Comparison of ENCODE assay signal across 23 cellular contexts in the genomic region with DNA sequence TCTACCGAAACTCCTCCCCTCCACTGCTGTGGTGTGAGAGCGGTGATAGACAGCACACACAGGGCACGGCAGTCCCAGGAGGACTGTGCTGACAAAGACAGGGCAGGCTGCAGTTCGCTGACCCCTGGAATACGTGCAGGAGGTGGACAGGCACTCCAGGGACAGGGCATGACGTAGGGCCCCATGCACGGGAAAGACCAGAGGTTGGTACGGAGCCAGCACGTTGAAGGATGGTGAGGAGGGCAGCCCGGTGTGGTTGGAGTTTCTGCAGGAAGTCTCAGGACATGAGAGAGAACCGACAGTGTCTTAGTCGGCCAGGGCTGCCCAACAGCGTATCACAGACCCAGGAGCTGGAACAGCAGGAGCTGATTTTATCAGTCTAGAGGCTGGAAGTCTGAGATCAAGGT.
DNase-seq lines count a peak whose midpoint lies in the region; ATAC-seq, FAIRE-seq and TF ChIP-seq lines count a peak whose summit lies in the region.
"Had no signal": no experiment of that assay in that cellular context is flagged by ENCODE, and none has a peak within 500 bp of the region (broad histone marks: within the 10 kb centered on the region; RNA-seq: fewer than 3 reads in every experiment).

No MANE protein-coding gene starts in this region.

- no peak overlapping the region for H3K14ac ChIP-seq in H1 (ENCODE audit: insufficient read length)

- no peaks in the 10 kb centered on the region for H3K27me3 ChIP-seq in H1 (replicated peaks in 1 of 4; ENCODE audit: control insufficient read depth in 3 of 4, extremely low read depth in 1 of 4, insufficient read depth in 3 of 4, low read length in 3 of 4)
- H3K27me3 ChIP-seq in naive thymus-derived CD4-positive, alpha-beta T cell (ENCODE audit: control insufficient read depth in 2 of 2, insufficient read depth in 2 of 2, low read length in 2 of 2): no peaks in the 10 kb centered on the region
- H3K27me3 ChIP-seq: brain microvascular endothelial cell, pancreas had no signal

- H3K4me3 ChIP-seq in H1 (ENCODE audit: extremely low read depth in 1 of 4, insufficient read depth in 2 of 4, low read depth in 3 of 4, low read length in 4 of 4): no peak overlapping the region
- H3K4me3 ChIP-seq in naive thymus-derived CD4-positive, alpha-beta T cell (ENCODE audit: low read length): no peak overlapping the region
- H3K4me3 ChIP-seq: pancreas had no signal

- no peak overlapping the region for H4K8ac ChIP-seq in H1 (ENCODE audit: extremely low read depth, insufficient read depth, low read length)

- no peak overlapping the region for H2BK20ac ChIP-seq in H1 (ENCODE audit: low read length)

- no peaks in the 10 kb centered on the region for H3K27me3 Mint-ChIP-seq in neural crest cell (ENCODE audit: low read depth)
- H3K27me3 Mint-ChIP-seq in naive thymus-derived CD4-positive, alpha-beta T cell: peaks cover 0 to 28% (median 5%) of the 10 kb centered on the region in 5 donors

- H3K56ac ChIP-seq in H1 (replicated peaks; ENCODE audit: insufficient read length, low read depth, low read length): no peak overlapping the region

- POLR2A ChIA-PET in H1 (lab: Charles Lee; ENCODE audit: partially characterized antibody): no interaction called here
- POLR2A ChIA-PET in naive thymus-derived CD4-positive, alpha-beta T cell (lab: Charles Lee): no interaction called here

- H4K91ac ChIP-seq in H1 (replicated peaks; ENCODE audit: insufficient read length, low read length): no peak overlapping the region

- TF ChIP-seq CTCF in H1 (IDR thresholded peaks at IDR 0.05; ENCODE audit: control extremely low read depth in 1 of 3, insufficient read depth in 1 of 3, low read depth in 1 of 3, low read length in 3 of 3): no peak
- no peak for TF ChIP-seq CTCF in neural crest cell (conservative IDR thresholded peaks at IDR 0.05)

- WGBS in H1 (ENCODE audit: extremely low coverage in 1 of 2, insufficient coverage in 1 of 2, insufficient read length in 1 of 2, insufficient replicate concordance in 2 of 2, low coverage in 1 of 2, low lambda C conversion rate in 2 of 2, missing lambda C conversion rate in 1 of 2), 2 experiments: 88% methylated on average over 13 of the region's 13 CpGs; no CpG with 5 or more reads in 1 of the 2 experiments

- H3K27ac ChIP-seq in H1 (ENCODE audit: low read depth, low read length): no peak overlapping the region
- no peak overlapping the region for H3K27ac ChIP-seq in naive thymus-derived CD4-positive, alpha-beta T cell (ENCODE audit: low read depth, low read length)
- H3K27ac ChIP-seq: brain microvascular endothelial cell, C4-2B, pancreas had no signal

- H2AFZ ChIP-seq in H1 (ENCODE audit: low read length): no peak overlapping the region

- no peaks in the 10 kb centered on the region for H3K9me3 Mint-ChIP-seq in neural crest cell
- no peaks in the 10 kb centered on the region for H3K9me3 Mint-ChIP-seq in naive thymus-derived CD4-positive, alpha-beta T cell

- TF ChIP-seq EP300 in H1 (IDR thresholded peaks at IDR 0.05; ENCODE audit: borderline replicate concordance in 1 of 2, low read depth in 2 of 2, low read length in 2 of 2): no peak

- no peak overlapping the region for H3K4ac ChIP-seq in H1 (replicated peaks; ENCODE audit: insufficient read length, low read depth, low read length)

- no peak for ATAC-seq in left ventricle myocardium superior
- no peak for ATAC-seq in naive thymus-derived CD4-positive, alpha-beta T cell
- ATAC-seq: Panc1, pancreas, sciatic nerve had no signal

- H3K36me3 ChIP-seq in H1 (ENCODE audit: control insufficient read depth in 2 of 4, insufficient read depth in 4 of 4, low read length in 3 of 4): no peaks in the 10 kb centered on the region
- no peaks in the 10 kb centered on the region for H3K36me3 ChIP-seq in naive thymus-derived CD4-positive, alpha-beta T cell (ENCODE audit: control insufficient read depth in 2 of 3, insufficient read depth in 3 of 3, low read length in 3 of 3)
- H3K36me3 ChIP-seq: brain microvascular endothelial cell, pancreas had no signal

- H2BK15ac ChIP-seq in H1 (ENCODE audit: low read length): no peak overlapping the region

- no peaks in the 10 kb centered on the region for H3K23me2 ChIP-seq in H1 (ENCODE audit: low read depth, low read length)

- no peaks in the 10 kb centered on the region for H3K79me2 ChIP-seq in H1 (ENCODE audit: control insufficient read depth in 1 of 2, insufficient read depth in 2 of 2, low read length in 2 of 2)

- no peaks in the 10 kb centered on the region for H3K4me1 ChIP-seq in H1 (replicated peaks in 1 of 4; ENCODE audit: control insufficient read depth in 3 of 4, insufficient read depth in 4 of 4, low read length in 3 of 4)
- H3K4me1 ChIP-seq in naive thymus-derived CD4-positive, alpha-beta T cell (ENCODE audit: control insufficient read depth in 2 of 2, insufficient read depth in 2 of 2, low read length in 2 of 2): no peaks in the 10 kb centered on the region
- H3K4me1 ChIP-seq: pancreas had no signal

- H3K36me3 Mint-ChIP-seq in neural crest cell (ENCODE audit: low read depth): no peaks in the 10 kb centered on the region
- no peaks in the 10 kb centered on the region for H3K36me3 Mint-ChIP-seq in naive thymus-derived CD4-positive, alpha-beta T cell

- H3K9me3 ChIP-seq in H1 (ENCODE audit: insufficient read depth in 2 of 2, low read depth in 1 of 2, low read length in 1 of 2): no peaks in the 10 kb centered on the region
- H3K9me3 ChIP-seq in naive thymus-derived CD4-positive, alpha-beta T cell (ENCODE audit: control insufficient read depth in 2 of 3, low read length in 3 of 3): no peaks in the 10 kb centered on the region
- H3K9me3 ChIP-seq: pancreas had no signal

- CTCF ChIA-PET in H1 (lab: Charles Lee; ENCODE audit: partially characterized antibody): interaction anchor here (0.6 to 1.4 kb wide), 3 partner anchors 42 to 253 kb away, joined by 3 to 4 read pairs (median 3); no protein-coding TSS in a partner anchor
- CTCF ChIA-PET in naive thymus-derived CD4-positive, alpha-beta T cell (lab: Charles Lee): no interaction called here

- H3K9ac ChIP-seq in H1 (replicated peaks in 1 of 4; ENCODE audit: extremely low read depth in 1 of 4, low read depth in 3 of 4, low read length in 3 of 4): no peak overlapping the region

- H3K23ac ChIP-seq in H1 (ENCODE audit: insufficient read length): no peak overlapping the region

- DNase-seq in H1 (ENCODE audit: low read depth in 1 of 2, low spot score in 2 of 2) (no peak), left ventricle myocardium superior (peak; percentile 54), neural crest cell (ENCODE audit: low read depth, low spot score) (no peak), urothelium cell line (ENCODE audit: low spot score) (no peak), GM19240 (ENCODE audit: insufficient read length, low spot score) (no peak), Ammon's horn (ENCODE audit: low spot score) (no peak)
- DNase-seq in naive thymus-derived CD4-positive, alpha-beta T cell: no peak
- DNase-seq: activated CD4-positive, CD25-positive, alpha-beta regulatory T cell treated with anti-CD3 and anti-CD28 coated beads, Interleukin-2, amount 50 U/mL, for 72 hours; activated naive CD4-positive, alpha-beta T cell; activated T-cell treated with anti-CD3 and anti-CD28 coated beads, Interleukin-2, amount 50 U/mL, for 1 hour; brain microvascular endothelial cell; Calu3; HCEC 1CT; Kasumi-1; mesenchymal stem cell; MV-4-11; NCI-H524; NK-92 treated with Interleukin-12 subunit alpha and Interleukin-12 subunit beta, amount 100 ng/mL, for 24 hours; pancreas; stimulated activated CD8-positive, alpha-beta memory T cell treated with anti-CD3 and anti-CD28 coated beads, Interleukin-4, amount 100 ng/mL, for 48 hours had no signal

- no peaks in the 10 kb centered on the region for H4K20me1 ChIP-seq in H1 (replicated peaks in 1 of 2; ENCODE audit: control insufficient read depth in 1 of 2, insufficient read depth in 2 of 2, low read length in 2 of 2)

- intact Hi-C loops in left ventricle myocardium superior (cut with micrococcal nuclease): no loop called here
- intact Hi-C loops in naive thymus-derived CD4-positive, alpha-beta T cell (cut with micrococcal nuclease): no loop called here

- no peak overlapping the region for H2BK5ac ChIP-seq in H1 (ENCODE audit: low read depth, low read length)

- H3K18ac ChIP-seq in H1 (ENCODE audit: extremely low read depth, low read length): no peak overlapping the region

- H3K4me1 Mint-ChIP-seq in neural crest cell: peaks cover 21% of the 10 kb centered on the region
- peaks cover 0 to 22% (median 0%) of the 10 kb centered on the region in 7 donors for H3K4me1 Mint-ChIP-seq in naive thymus-derived CD4-positive, alpha-beta T cell

- TF ChIP-seq POLR2A in H1 (IDR thresholded peaks at IDR 0.05; ENCODE audit: control extremely low read depth in 1 of 2, low read depth in 2 of 2, low read length in 2 of 2): no peak

- H2AK5ac ChIP-seq in H1 (ENCODE audit: low read depth, low read length): 0 out of 2 replicates have a peak overlapping the region, but pooled peaks have one; percentile 48

- H3K27ac Mint-ChIP-seq in neural crest cell (ENCODE audit: unreplicated experiment): peak overlapping the region; percentile 37
- H3K27ac Mint-ChIP-seq in naive thymus-derived CD4-positive, alpha-beta T cell: no peak overlapping the region

- H2BK12ac ChIP-seq in H1 (ENCODE audit: low read depth, low read length): no peak overlapping the region

- FAIRE-seq in H1 (lab: Jason Lieb, UNC): no peak
- FAIRE-seq in urothelium cell line (lab: Jason Lieb, UNC): peak; percentile 81
- FAIRE-seq: pancreas had no signal

- no peak overlapping the region for H4K5ac ChIP-seq in H1 (ENCODE audit: insufficient read length, low read depth, low read length)

- no peaks in the 10 kb centered on the region for H3K79me1 ChIP-seq in H1 (ENCODE audit: low read depth, low read length)

- H3K4me2 ChIP-seq in H1 (ENCODE audit: insufficient read depth in 1 of 2, low read depth in 2 of 2, low read length in 2 of 2): no peak overlapping the region

- no peak overlapping the region for H2BK120ac ChIP-seq in H1 (replicated peaks; ENCODE audit: low read depth, low read length)

- no peak overlapping the region for H3K4me3 Mint-ChIP-seq in neural crest cell
- no peak overlapping the region for H3K4me3 Mint-ChIP-seq in naive thymus-derived CD4-positive, alpha-beta T cell

- TF ChIP-seq RAD21 in H1 (IDR thresholded peaks at IDR 0.05 in 1 of 2, conservative IDR thresholded peaks at IDR 0.05 in 1 of 2; ENCODE audit: low read depth in 2 of 2, low read length in 2 of 2): no peak

TF ChIP-seq in H1, 55 proteins besides CTCF, POLR2A, EP300 and RAD21:
- TF ChIP-seq, protein P1, sequence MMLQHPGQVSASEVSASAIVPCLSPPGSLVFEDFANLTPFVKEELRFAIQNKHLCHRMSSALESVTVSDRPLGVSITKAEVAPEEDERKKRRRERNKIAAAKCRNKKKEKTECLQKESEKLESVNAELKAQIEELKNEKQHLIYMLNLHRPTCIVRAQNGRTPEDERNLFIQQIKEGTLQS (IDR thresholded peaks at IDR 0.05; ENCODE audit: insufficient read depth, low read depth, low read length): no peak
